Comparison of ENCODE assay signal across 7 cellular contexts in genomic region chr16:30367349-30368009, GRCh38. TPM values are rescaled to one million over a fixed set of nuclear protein-coding genes. Genes with fewer than 3 reads are reported as not detected.
A peak's percentile ranks its signal among the peaks of the same experiment; 100 is the strongest.
DNase-seq lines count a peak whose midpoint lies in the region; ATAC-seq and FAIRE-seq lines count a peak whose summit lies in the region.
"Had no signal": no experiment of that assay in that cellular context is flagged by ENCODE, and none has a peak within 500 bp of the region (broad histone marks: within the 10 kb centered on the region; RNA-seq: fewer than 3 reads in every experiment).

No MANE protein-coding gene starts in this region.

- peak overlapping the region; percentile 81 to 95 (median 87) for H3K4me3 Mint-ChIP-seq in CD4-positive, CD25-positive, alpha-beta regulatory T cell
- peak overlapping the region; percentile 95 for H3K4me3 Mint-ChIP-seq in activated CD8-positive, alpha-beta T cell treated with anti-CD3 and anti-CD28 coated beads, Interleukin-2, amount 10 ng/mL, durations not matched to agents 7 days and 5 days
- H3K4me3 Mint-ChIP-seq in memory B cell = peak overlapping the region; percentile 82

- H3K27me3 ChIP-seq in CD4-positive, CD25-positive, alpha-beta regulatory T cell (ENCODE audit: control insufficient read depth, insufficient read depth, low read length) = no peaks in the 10 kb centered on the region
- H3K27me3 ChIP-seq in small intestine (ENCODE audit: control insufficient read depth in 2 of 2, insufficient read depth in 2 of 2, low read length in 2 of 2) = no peaks in the 10 kb centered on the region

- no peak for DNase-seq in CD4-positive, CD25-positive, alpha-beta regulatory T cell
- DNase-seq in activated CD8-positive, alpha-beta T cell treated with anti-CD3 and anti-CD28 coated beads, Interleukin-2, amount 10 ng/mL, durations not matched to agents 7 days and 5 days = no peak
- no peak for DNase-seq in memory B cell (ENCODE audit: low spot score in 2 of 2)
- DNase-seq in small intestine = no peak
- no peak for DNase-seq in mesenteric fat pad (ENCODE audit: low spot score)
- DNase-seq: NCI-H524 had no signal

- peaks cover 43% of the 10 kb centered on the region for H3K4me1 ChIP-seq in CD4-positive, CD25-positive, alpha-beta regulatory T cell (ENCODE audit: control insufficient read depth, insufficient read depth, low read length, poor library complexity, severe bottlenecking)
- no peaks in the 10 kb centered on the region for H3K4me1 ChIP-seq in small intestine (ENCODE audit: control insufficient read depth in 2 of 2, insufficient read depth in 1 of 2, low read depth in 1 of 2, low read length in 1 of 2)

- CTCF ChIA-PET in activated CD8-positive, alpha-beta T cell treated with anti-CD3 and anti-CD28 coated beads, Interleukin-2, amount 10 ng/mL, durations not matched to agents 7 days and 5 days (lab: Charles Lee) = interaction anchor here (1.6 to 3.2 kb wide), 4 partner anchors 26 to 42 kb away, joined by 5 to 16 read pairs (median 12); partner anchors contain the start of gene ZNF48

- no peaks in the 10 kb centered on the region for H3K27me3 Mint-ChIP-seq in CD4-positive, CD25-positive, alpha-beta regulatory T cell
- H3K27me3 Mint-ChIP-seq in activated CD8-positive, alpha-beta T cell treated with anti-CD3 and anti-CD28 coated beads, Interleukin-2, amount 10 ng/mL, durations not matched to agents 7 days and 5 days (ENCODE audit: low read depth) = no peaks in the 10 kb centered on the region
- no peaks in the 10 kb centered on the region for H3K27me3 Mint-ChIP-seq in memory B cell

- H3K9me3 Mint-ChIP-seq in CD4-positive, CD25-positive, alpha-beta regulatory T cell = no peaks in the 10 kb centered on the region
- H3K9me3 Mint-ChIP-seq in activated CD8-positive, alpha-beta T cell treated with anti-CD3 and anti-CD28 coated beads, Interleukin-2, amount 10 ng/mL, durations not matched to agents 7 days and 5 days (ENCODE audit: insufficient read depth) = no peaks in the 10 kb centered on the region
- no peaks in the 10 kb centered on the region for H3K9me3 Mint-ChIP-seq in memory B cell

- peak overlapping the region; percentile 22 to 84 (median 80) for H3K27ac Mint-ChIP-seq in CD4-positive, CD25-positive, alpha-beta regulatory T cell
- H3K27ac Mint-ChIP-seq in activated CD8-positive, alpha-beta T cell treated with anti-CD3 and anti-CD28 coated beads, Interleukin-2, amount 10 ng/mL, durations not matched to agents 7 days and 5 days = peak overlapping the region; percentile 51
- peak overlapping the region; percentile 58 for H3K27ac Mint-ChIP-seq in memory B cell

- H3K36me3 Mint-ChIP-seq in CD4-positive, CD25-positive, alpha-beta regulatory T cell = peaks cover 20% of the 10 kb centered on the region
- H3K36me3 Mint-ChIP-seq in activated CD8-positive, alpha-beta T cell treated with anti-CD3 and anti-CD28 coated beads, Interleukin-2, amount 10 ng/mL, durations not matched to agents 7 days and 5 days (ENCODE audit: low read depth) = peaks cover 52% of the 10 kb centered on the region
- H3K36me3 Mint-ChIP-seq in memory B cell = peaks cover 14% of the 10 kb centered on the region

- H3K4me3 ChIP-seq in CD4-positive, CD25-positive, alpha-beta regulatory T cell (ENCODE audit: low read depth, low read length) = peak overlapping the region; percentile 83
- peak overlapping the region in 1 of 2 donors; percentile 93 for H3K4me3 ChIP-seq in small intestine (ENCODE audit: low read depth in 1 of 2, low read length in 2 of 2)

- no peaks in the 10 kb centered on the region for H3K9me3 ChIP-seq in CD4-positive, CD25-positive, alpha-beta regulatory T cell (ENCODE audit: control insufficient read depth in 2 of 2, low read length in 2 of 2)
- H3K9me3 ChIP-seq in small intestine (ENCODE audit: control insufficient read depth, low read depth) = no peaks in the 10 kb centered on the region

- WGBS in small intestine, 3 donors = 48 to 69% (median 55%) methylated on average over 10 of the region's 10 CpGs

- H3K27ac ChIP-seq in CD4-positive, CD25-positive, alpha-beta regulatory T cell (ENCODE audit: insufficient read depth, low read length, poor library complexity, severe bottlenecking) = peak overlapping the region; percentile 55
- H3K27ac ChIP-seq in small intestine (ENCODE audit: low read depth in 1 of 2, low read length in 1 of 2) = no peak overlapping the region

- H3K36me3 ChIP-seq in CD4-positive, CD25-positive, alpha-beta regulatory T cell (ENCODE audit: control insufficient read depth, insufficient read depth, low read length) = peaks cover 15% of the 10 kb centered on the region
- peaks cover 5 to 6% of the 10 kb centered on the region in 2 donors for H3K36me3 ChIP-seq in small intestine (ENCODE audit: control insufficient read depth in 2 of 2, insufficient read depth in 2 of 2, low read length in 2 of 2)

- ATAC-seq in CD4-positive, CD25-positive, alpha-beta regulatory T cell (ENCODE audit: low read depth in 2 of 2) = no peak
- ATAC-seq in activated CD8-positive, alpha-beta T cell treated with anti-CD3 and anti-CD28 coated beads, Interleukin-2, amount 10 ng/mL, durations not matched to agents 7 days and 5 days = no peak
- ATAC-seq in memory B cell (ENCODE audit: low read depth) (no peak), HG02973 (IDR thresholded peaks at IDR 0.05; ENCODE audit: unreplicated experiment) (no peak)

- H3K4me1 Mint-ChIP-seq in CD4-positive, CD25-positive, alpha-beta regulatory T cell = peaks cover 6 to 63% (median 48%) of the 10 kb centered on the region in 4 donors
- peaks cover 54% of the 10 kb centered on the region for H3K4me1 Mint-ChIP-seq in activated CD8-positive, alpha-beta T cell treated with anti-CD3 and anti-CD28 coated beads, Interleukin-2, amount 10 ng/mL, durations not matched to agents 7 days and 5 days (ENCODE audit: low read depth)
- peaks cover 39% of the 10 kb centered on the region for H3K4me1 Mint-ChIP-seq in memory B cell

- POLR2A ChIA-PET in activated CD8-positive, alpha-beta T cell treated with anti-CD3 and anti-CD28 coated beads, Interleukin-2, amount 10 ng/mL, durations not matched to agents 7 days and 5 days (lab: Charles Lee) = interaction anchor here (1.5 to 1.6 kb wide), 2 partner anchors 10 to 40 kb away, joined by 3 to 4 read pairs; partner anchors contain the start of gene ZNF771

- FAIRE-seq in small intestine (lab: Jason Lieb, UNC) = no peak

RNA-seq across cellular contexts. Expression of gene TBC1D10B, which starts 2.8 kb away (rescaled TPM):
- 32.2 TPM for total RNA-seq in CD4-positive, CD25-positive, alpha-beta regulatory T cell
- 10 to 100 TPM in 1 of 4 donors, 1 to 10 TPM in 3; 7.1 to 11.7 (median 8.2) TPM for polyA plus RNA-seq in CD4-positive, CD25-positive, alpha-beta regulatory T cell
- total RNA-seq in activated CD8-positive, alpha-beta T cell treated with anti-CD3 and anti-CD28 coated beads, Interleukin-2, amount 10 ng/mL, durations not matched to agents 7 days and 5 days = 10 to 100 TPM; 75.4 to 75.7 TPM
- polyA plus RNA-seq in small intestine = 10 to 100 TPM; 30.8 to 46.1 (median 43.0) TPM
- 42.1 TPM for total RNA-seq in mesenteric fat pad

RNA-seq across cellular contexts. Expression of gene MYL11, which starts 7.1 kb away (rescaled TPM):
- 4.1 TPM for total RNA-seq in CD4-positive, CD25-positive, alpha-beta regulatory T cell
- 1 to 10 TPM in 1 of 4 donors, not detected in 3; 1.7 TPM for polyA plus RNA-seq in CD4-positive, CD25-positive, alpha-beta regulatory T cell
- 1 to 10 TPM in 1 of 2 experiments, not detected in 1; 1.3 TPM for total RNA-seq in activated CD8-positive, alpha-beta T cell treated with anti-CD3 and anti-CD28 coated beads, Interleukin-2, amount 10 ng/mL, durations not matched to agents 7 days and 5 days
- 1 to 10 TPM in 1 of 3 donors, under 1 TPM in 1, not detected in 1; 0.82 to 1.9 TPM for polyA plus RNA-seq in small intestine
- total RNA-seq in mesenteric fat pad = not detected

RNA-seq across cellular contexts. Expression of gene CD2BP2, which starts 12.4 kb away (rescaled TPM):
- 46.7 TPM for total RNA-seq in CD4-positive, CD25-positive, alpha-beta regulatory T cell
- polyA plus RNA-seq in CD4-positive, CD25-positive, alpha-beta regulatory T cell = 10 to 100 TPM; 33.5 to 42.1 (median 37.2) TPM
- total RNA-seq in activated CD8-positive, alpha-beta T cell treated with anti-CD3 and anti-CD28 coated beads, Interleukin-2, amount 10 ng/mL, durations not matched to agents 7 days and 5 days = 10 to 100 TPM; 62.7 to 67.5 TPM
- 10 to 100 TPM; 30.0 to 43.5 (median 36.6) TPM for polyA plus RNA-seq in small intestine
- 57.4 TPM for total RNA-seq in mesenteric fat pad

RNA-seq across cellular contexts. Expression of gene SEPTIN1, which starts 14.9 kb away (rescaled TPM):
- 198 TPM for total RNA-seq in CD4-positive, CD25-positive, alpha-beta regulatory T cell
- polyA plus RNA-seq in CD4-positive, CD25-positive, alpha-beta regulatory T cell = 100 to 1,000 TPM; 157 to 205 (median 170) TPM
- total RNA-seq in activated CD8-positive, alpha-beta T cell treated with anti-CD3 and anti-CD28 coated beads, Interleukin-2, amount 10 ng/mL, durations not matched to agents 7 days and 5 days = 100 to 1,000 TPM; 321 to 342 TPM
- polyA plus RNA-seq in small intestine = 10 to 100 TPM in 1 of 3 donors, 1 to 10 TPM in 2; 5.6 to 21.1 (median 7.2) TPM
- total RNA-seq in mesenteric fat pad = 2.3 TPM

RNA-seq across cellular contexts. Expression of gene ZNF48, which starts 27.7 kb away (rescaled TPM):
- 6.0 TPM for total RNA-seq in CD4-positive, CD25-positive, alpha-beta regulatory T cell
- 1 to 10 TPM; 4.5 to 8.0 (median 6.7) TPM for polyA plus RNA-seq in CD4-positive, CD25-positive, alpha-beta regulatory T cell
- 10 to 100 TPM; 13.5 to 13.8 TPM for total RNA-seq in activated CD8-positive, alpha-beta T cell treated with anti-CD3 and anti-CD28 coated beads, Interleukin-2, amount 10 ng/mL, durations not matched to agents 7 days and 5 days
- polyA plus RNA-seq in small intestine = 1 to 10 TPM; 1.6 to 7.0 (median 1.8) TPM
- 5.3 TPM for total RNA-seq in mesenteric fat pad
